Comparison of ENCODE assay signal across 15 cellular contexts in genomic region chr10:24456319-24456718, GRCh38.
A peak's percentile ranks its signal among the peaks of the same experiment; 100 is the strongest.
DNase-seq lines count a peak whose midpoint lies in the region; ATAC-seq and TF ChIP-seq lines count a peak whose summit lies in the region.
"Had no signal": no experiment of that assay in that cellular context is flagged by ENCODE, and none has a peak within 500 bp of the region (broad histone marks: within the 10 kb centered on the region; RNA-seq: fewer than 3 reads in every experiment).

No MANE protein-coding gene starts in this region.

- H3K9me3 ChIP-seq in RWPE2 (ENCODE audit: severe bottlenecking), result no peaks in the 10 kb centered on the region

- no peaks in the 10 kb centered on the region for H3K36me3 ChIP-seq in RWPE2 (ENCODE audit: low read depth)

- H3K27ac Mint-ChIP-seq in progenitor cell of endocrine pancreas, result peak overlapping the region; percentile 62
- H3K27ac Mint-ChIP-seq: activated naive CD8-positive, alpha-beta T cell treated with anti-CD3 and anti-CD28 coated beads for 36 hours; memory B cell; stimulated activated memory B cell treated with anti-CD40 and anti-IgM and Interleukin-4, amounts not matched to agents 10 μg/mL and 1 μg/mL and 100 μg/mL, for 72 hours had no signal

- H3K9me3 Mint-ChIP-seq in progenitor cell of endocrine pancreas (ENCODE audit: low read depth), result no peaks in the 10 kb centered on the region
- H3K9me3 Mint-ChIP-seq: activated naive CD8-positive, alpha-beta T cell treated with anti-CD3 and anti-CD28 coated beads for 36 hours; memory B cell; stimulated activated memory B cell treated with anti-CD40 and anti-IgM and Interleukin-4, amounts not matched to agents 10 μg/mL and 1 μg/mL and 100 μg/mL, for 72 hours had no signal

- H3K27me3 ChIP-seq in RWPE2 (ENCODE audit: insufficient read depth, poor library complexity, severe bottlenecking), result no peaks in the 10 kb centered on the region

- no peak overlapping the region for H3K4me3 ChIP-seq in RWPE2 (ENCODE audit: severe bottlenecking)

- H3K4me1 Mint-ChIP-seq in progenitor cell of endocrine pancreas (ENCODE audit: low read depth), result peaks cover 13% of the 10 kb centered on the region
- H3K4me1 Mint-ChIP-seq: memory B cell; stimulated activated memory B cell treated with anti-CD40 and anti-IgM and Interleukin-4, amounts not matched to agents 10 μg/mL and 1 μg/mL and 100 μg/mL, for 72 hours had no signal

- no peaks in the 10 kb centered on the region for H3K27me3 Mint-ChIP-seq in progenitor cell of endocrine pancreas

- TF ChIP-seq CTCF in RWPE2 (IDR thresholded peaks at IDR 0.05; ENCODE audit: poor library complexity, severe bottlenecking), result no peak
- no peak for TF ChIP-seq CTCF in progenitor cell of endocrine pancreas (IDR thresholded peaks at IDR 0.05; ENCODE audit: unreplicated experiment)

- H3K4me3 Mint-ChIP-seq in progenitor cell of endocrine pancreas (ENCODE audit: low read depth), result no peak overlapping the region
- H3K4me3 Mint-ChIP-seq: activated naive CD8-positive, alpha-beta T cell treated with anti-CD3 and anti-CD28 coated beads for 36 hours; memory B cell; stimulated activated memory B cell treated with anti-CD40 and anti-IgM and Interleukin-4, amounts not matched to agents 10 μg/mL and 1 μg/mL and 100 μg/mL, for 72 hours had no signal

- H3K4me1 ChIP-seq in RWPE2 (ENCODE audit: insufficient read depth, poor library complexity, severe bottlenecking), result peaks cover 26% of the 10 kb centered on the region

- H3K36me3 Mint-ChIP-seq in progenitor cell of endocrine pancreas (ENCODE audit: insufficient read depth), result peaks cover 19% of the 10 kb centered on the region
- H3K36me3 Mint-ChIP-seq: activated naive CD8-positive, alpha-beta T cell treated with anti-CD3 and anti-CD28 coated beads for 36 hours; memory B cell; stimulated activated memory B cell treated with anti-CD40 and anti-IgM and Interleukin-4, amounts not matched to agents 10 μg/mL and 1 μg/mL and 100 μg/mL, for 72 hours had no signal

- peak overlapping the region; percentile 74 for H3K27ac ChIP-seq in RWPE2 (ENCODE audit: poor library complexity, severe bottlenecking)

- ATAC-seq in RWPE2 (ENCODE audit: low read depth) (peak; percentile 64), HG03095 (IDR thresholded peaks at IDR 0.05; ENCODE audit: unreplicated experiment) (no peak), HG02610 (IDR thresholded peaks at IDR 0.05; ENCODE audit: unreplicated experiment) (no peak)
- ATAC-seq: stimulated activated memory B cell treated with anti-CD40 and anti-IgM and Interleukin-4, amounts not matched to agents 10 μg/mL and 1 μg/mL and 100 μg/mL, for 72 hours had no signal

- DNase-seq in EL, result peak; percentile 92
- no peak for DNase-seq in RWPE2 (ENCODE audit: low spot score)
- peak; percentile 56 for DNase-seq in fibroblast of gingiva (ENCODE audit: low read depth)
- no peak for DNase-seq in progenitor cell of endocrine pancreas (ENCODE audit: low spot score, unreplicated experiment)
- no peak for DNase-seq in stimulated activated CD4-positive, alpha-beta T cell treated with anti-CD3 and anti-CD28 coated beads, Interleukin-4, amount 100 ng/mL, for 1 hour
- DNase-seq in activated CD4-positive, alpha-beta T cell treated with anti-CD3 and anti-CD28 coated beads for 4 hours, result no peak
- DNase-seq: activated CD4-positive, alpha-beta T cell treated with anti-CD3 and anti-CD28 coated beads, Interleukin-2, amount 50 U/mL, for 4 hours; activated naive CD8-positive, alpha-beta T cell treated with anti-CD3 and anti-CD28 coated beads for 36 hours; GOT3; NCI-H187 treated with DMSO at 0.1 percent for 48 hours; SHP77 treated with DMSO at 0.1 percent for 48 hours had no signal

Comparison
In these comparisons a context has a peak if more than half of its experiments do, and no peak if none do; other contexts are left out.
1. DNase-seq: peak in EL (single experiment) and fibroblast of gingiva (single experiment); none in RWPE2 (single experiment), progenitor cell of endocrine pancreas (single experiment), stimulated activated CD4-positive, alpha-beta T cell treated with anti-CD3 and anti-CD28 coated beads, Interleukin-4, amount 100 ng/mL, for 1 hour (single experiment) and activated CD4-positive, alpha-beta T cell treated with anti-CD3 and anti-CD28 coated beads for 4 hours (0 of 2).